Comparison of ENCODE assay signal across 8 cellular contexts in the genomic region with DNA sequence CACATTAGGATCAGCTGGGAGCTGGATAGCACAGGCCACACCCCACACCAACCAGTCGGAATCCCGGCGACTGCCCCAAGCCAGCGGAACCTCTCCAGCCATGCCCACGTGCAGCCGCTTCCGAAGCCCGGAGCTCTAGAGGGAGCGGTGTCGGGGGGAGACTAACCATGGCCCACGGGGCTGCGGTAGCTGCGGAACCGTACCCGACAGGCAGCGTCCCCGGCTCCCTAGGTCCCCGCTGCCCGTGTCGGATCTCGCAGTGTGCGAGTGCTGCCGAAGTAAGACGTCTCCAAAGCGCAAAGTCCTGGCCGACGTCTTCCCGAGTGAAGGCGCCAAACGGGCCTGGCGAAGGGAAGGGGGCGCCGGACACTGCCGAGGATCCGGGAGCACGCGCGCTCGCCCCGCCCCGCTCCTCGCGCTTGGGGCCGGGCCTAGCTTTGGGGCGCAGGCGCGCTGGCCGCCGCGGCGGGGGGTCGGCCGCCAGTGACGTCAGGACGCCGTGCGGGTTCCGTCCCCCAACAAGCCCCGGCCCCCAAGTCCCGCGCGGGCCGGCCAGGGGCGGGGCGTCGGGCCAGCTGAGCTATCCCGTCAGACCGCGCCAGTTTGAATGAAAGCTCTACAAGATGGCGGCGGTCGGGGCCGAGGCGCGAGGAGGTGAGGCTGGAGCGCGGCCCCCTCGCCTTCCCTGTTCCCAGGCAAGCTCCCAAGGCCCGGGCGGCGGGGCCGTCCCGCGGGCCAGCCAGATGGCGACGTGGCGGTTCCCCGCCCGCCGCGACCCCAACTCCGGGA. TPM values are rescaled to one million over a fixed set of nuclear protein-coding genes. Genes with fewer than 3 reads are reported as not detected.
DNase-seq lines count a peak whose midpoint lies in the region; ATAC-seq and TF ChIP-seq lines count a peak whose summit lies in the region.

A gene with protein sequence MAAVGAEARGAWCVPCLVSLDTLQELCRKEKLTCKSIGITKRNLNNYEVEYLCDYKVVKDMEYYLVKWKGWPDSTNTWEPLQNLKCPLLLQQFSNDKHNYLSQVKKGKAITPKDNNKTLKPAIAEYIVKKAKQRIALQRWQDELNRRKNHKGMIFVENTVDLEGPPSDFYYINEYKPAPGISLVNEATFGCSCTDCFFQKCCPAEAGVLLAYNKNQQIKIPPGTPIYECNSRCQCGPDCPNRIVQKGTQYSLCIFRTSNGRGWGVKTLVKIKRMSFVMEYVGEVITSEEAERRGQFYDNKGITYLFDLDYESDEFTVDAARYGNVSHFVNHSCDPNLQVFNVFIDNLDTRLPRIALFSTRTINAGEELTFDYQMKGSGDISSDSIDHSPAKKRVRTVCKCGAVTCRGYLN (plus strand): TSS at position 601 of the 789 bp plus-strand sequence. CDS start 23 bp downstream, at position 624.

- DNase-seq in NCI-H1048 (lab: John Stamatoyannopoulos, UW) (peak; percentile 89), SK-N-MC (ENCODE audit: low read depth, low spot score) (peak; percentile 10), non-pigmented ciliary epithelial cell (ENCODE audit: low read depth) (peak; percentile 59), superior temporal gyrus (ENCODE audit: extremely low spot score) (peak; percentile 88)
- peak; percentile 95 for DNase-seq in activated naive CD4-positive, alpha-beta T cell treated with anti-CD3 and anti-CD28 coated beads, Interleukin-2, amount 10 ng/mL, durations not matched to agents 7 days and 5 days

- peak within 1 kb of the TSS; percentile 80 for H3K4me3 ChIP-seq in GM08714 (ENCODE audit: low read length)
- H3K4me3 ChIP-seq in SK-N-MC: peak within 1 kb of the TSS; percentile 85
- H3K4me3 ChIP-seq in gastroesophageal sphincter: peak within 1 kb of the TSS; percentile 85 to 98

- TF ChIP-seq CTCF in gastroesophageal sphincter (IDR thresholded peaks at IDR 0.05): peak in 1 of 4 experiments; percentile 39

- no peaks in the 10 kb centered on the region for H3K27me3 Mint-ChIP-seq in activated naive CD4-positive, alpha-beta T cell treated with anti-CD3 and anti-CD28 coated beads, Interleukin-2, amount 10 ng/mL, durations not matched to agents 7 days and 5 days

- WGBS in gastroesophageal sphincter (ENCODE audit: low coverage in 1 of 2), 2 donors: no CpG with 5 or more reads among the region's 92 CpGs

- H3K9me3 Mint-ChIP-seq in activated naive CD4-positive, alpha-beta T cell treated with anti-CD3 and anti-CD28 coated beads, Interleukin-2, amount 10 ng/mL, durations not matched to agents 7 days and 5 days: no peaks in the 10 kb centered on the region

- H3K36me3 ChIP-seq in SK-N-MC (ENCODE audit: insufficient read depth, low read length) (peaks cover 3% of the 10 kb centered on the region; the same call in 1 of the 2 replicates), gastroesophageal sphincter (no peaks in the 10 kb centered on the region)

- no peak within 1 kb of the TSS for H3K27ac ChIP-seq in SK-N-MC
- H3K27ac ChIP-seq in gastroesophageal sphincter: peak within 1 kb of the TSS; percentile 77 to 96 (median 94)

- H3K36me3 Mint-ChIP-seq in activated naive CD4-positive, alpha-beta T cell treated with anti-CD3 and anti-CD28 coated beads, Interleukin-2, amount 10 ng/mL, durations not matched to agents 7 days and 5 days: peaks cover 12% of the 10 kb centered on the region

- peak within 1 kb of the TSS; percentile 85 for H3K9ac ChIP-seq in SK-N-MC (ENCODE audit: insufficient read length)

- H3K27ac Mint-ChIP-seq in activated naive CD4-positive, alpha-beta T cell treated with anti-CD3 and anti-CD28 coated beads, Interleukin-2, amount 10 ng/mL, durations not matched to agents 7 days and 5 days: peak within 1 kb of the TSS; percentile 89

- peaks cover 53% of the 10 kb centered on the region for H3K4me1 Mint-ChIP-seq in activated naive CD4-positive, alpha-beta T cell treated with anti-CD3 and anti-CD28 coated beads, Interleukin-2, amount 10 ng/mL, durations not matched to agents 7 days and 5 days

- H3K9me3 ChIP-seq in SK-N-MC (ENCODE audit: low read depth, low read length) (no peaks in the 10 kb centered on the region), gastroesophageal sphincter (no peaks in the 10 kb centered on the region)

- H3K4me1 ChIP-seq in gastroesophageal sphincter: peaks cover 0 to 35% (median 8%) of the 10 kb centered on the region in 3 donors

- peak; percentile 54 to 65 for TF ChIP-seq POLR2A in gastroesophageal sphincter (IDR thresholded peaks at IDR 0.05)

- no peaks in the 10 kb centered on the region for H3K27me3 ChIP-seq in gastroesophageal sphincter

- TF ChIP-seq EP300 in gastroesophageal sphincter (IDR thresholded peaks at IDR 0.05): no peak

- peak; percentile 93 for ATAC-seq in HG02588 (IDR thresholded peaks at IDR 0.05; ENCODE audit: unreplicated experiment)
- ATAC-seq in gastroesophageal sphincter: peak; percentile 97

- CTCF ChIA-PET in activated naive CD4-positive, alpha-beta T cell treated with anti-CD3 and anti-CD28 coated beads, Interleukin-2, amount 10 ng/mL, durations not matched to agents 7 days and 5 days (lab: Charles Lee): interaction anchor here (2.5 kb wide), 1 partner anchor 41 kb away, joined by 10 read pairs; a partner anchor contains a TSS

- H3K4me3 Mint-ChIP-seq in activated naive CD4-positive, alpha-beta T cell treated with anti-CD3 and anti-CD28 coated beads, Interleukin-2, amount 10 ng/mL, durations not matched to agents 7 days and 5 days: peak within 1 kb of the TSS; percentile 95

RNA-seq across cellular contexts. Expression of the gene that starts here (rescaled TPM):
- total RNA-seq in gastroesophageal sphincter: 1 to 10 TPM; 4.4 to 6.2 (median 5.1) TPM

Comparison
In these comparisons a context has a peak if more than half of its experiments do, and no peak if none do; other contexts are left out.
1. DNase-seq: peak in every context shown above with its lines; median percentile 95 in activated naive CD4-positive, alpha-beta T cell treated with anti-CD3 and anti-CD28 coated beads, Interleukin-2, amount 10 ng/mL, durations not matched to agents 7 days and 5 days; 89 in NCI-H1048; 88 in superior temporal gyrus; 59 in non-pigmented ciliary epithelial cell; 10 in SK-N-MC.